1 cellular context compared by ENCODE assay signal in the genomic region with DNA sequence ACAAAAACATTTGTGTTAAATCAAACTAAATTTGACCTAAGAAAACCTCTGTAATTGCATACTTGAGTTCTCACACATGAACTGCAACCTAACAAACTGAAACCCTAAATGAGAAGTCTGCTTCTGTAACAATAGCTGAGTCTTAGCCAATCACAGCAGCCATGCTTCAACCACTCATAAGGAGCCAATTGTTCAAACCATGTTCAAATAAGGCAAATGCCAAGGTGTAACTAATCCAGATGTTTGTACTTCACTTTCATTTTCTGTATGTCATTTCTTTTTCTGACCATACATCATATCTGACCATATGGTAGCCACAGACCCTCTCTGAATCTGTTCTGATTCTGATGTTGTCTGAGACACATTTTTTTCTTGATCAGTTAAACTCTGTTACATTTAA.
TF ChIP-seq lines count a peak whose summit lies in the region.

No MANE protein-coding gene starts in this region.

TF ChIP-seq in GM23338, 12 proteins besides CTCF, POLR2A, EP300 and RAD21 (continued from another document):
- TF ChIP-seq, protein P1, sequence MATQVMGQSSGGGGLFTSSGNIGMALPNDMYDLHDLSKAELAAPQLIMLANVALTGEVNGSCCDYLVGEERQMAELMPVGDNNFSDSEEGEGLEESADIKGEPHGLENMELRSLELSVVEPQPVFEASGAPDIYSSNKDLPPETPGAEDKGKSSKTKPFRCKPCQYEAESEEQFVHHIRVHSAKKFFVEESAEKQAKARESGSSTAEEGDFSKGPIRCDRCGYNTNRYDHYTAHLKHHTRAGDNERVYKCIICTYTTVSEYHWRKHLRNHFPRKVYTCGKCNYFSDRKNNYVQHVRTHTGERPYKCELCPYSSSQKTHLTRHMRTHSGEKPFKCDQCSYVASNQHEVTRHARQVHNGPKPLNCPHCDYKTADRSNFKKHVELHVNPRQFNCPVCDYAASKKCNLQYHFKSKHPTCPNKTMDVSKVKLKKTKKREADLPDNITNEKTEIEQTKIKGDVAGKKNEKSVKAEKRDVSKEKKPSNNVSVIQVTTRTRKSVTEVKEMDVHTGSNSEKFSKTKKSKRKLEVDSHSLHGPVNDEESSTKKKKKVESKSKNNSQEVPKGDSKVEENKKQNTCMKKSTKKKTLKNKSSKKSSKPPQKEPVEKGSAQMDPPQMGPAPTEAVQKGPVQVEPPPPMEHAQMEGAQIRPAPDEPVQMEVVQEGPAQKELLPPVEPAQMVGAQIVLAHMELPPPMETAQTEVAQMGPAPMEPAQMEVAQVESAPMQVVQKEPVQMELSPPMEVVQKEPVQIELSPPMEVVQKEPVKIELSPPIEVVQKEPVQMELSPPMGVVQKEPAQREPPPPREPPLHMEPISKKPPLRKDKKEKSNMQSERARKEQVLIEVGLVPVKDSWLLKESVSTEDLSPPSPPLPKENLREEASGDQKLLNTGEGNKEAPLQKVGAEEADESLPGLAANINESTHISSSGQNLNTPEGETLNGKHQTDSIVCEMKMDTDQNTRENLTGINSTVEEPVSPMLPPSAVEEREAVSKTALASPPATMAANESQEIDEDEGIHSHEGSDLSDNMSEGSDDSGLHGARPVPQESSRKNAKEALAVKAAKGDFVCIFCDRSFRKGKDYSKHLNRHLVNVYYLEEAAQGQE (IDR thresholded peaks at IDR 0.05; ENCODE audit: unreplicated experiment) = no peak
- TF ChIP-seq ZNF331 (CRISPR knock-in tag; IDR thresholded peaks at IDR 0.05; ENCODE audit: low read depth) = no peak
- no peak for TF ChIP-seq NANOG (IDR thresholded peaks at IDR 0.05; ENCODE audit: borderline replicate concordance)
- no peak for TF ChIP-seq EZH2 (IDR thresholded peaks at IDR 0.05; ENCODE audit: low read depth, unreplicated experiment)
- no peak for TF ChIP-seq CREB1 (CRISPR knock-in tag; IDR thresholded peaks at IDR 0.05; ENCODE audit: low read depth)
- TF ChIP-seq STAT1 (IDR thresholded peaks at IDR 0.05; ENCODE audit: unreplicated experiment) = no peak
TF ChIP-seq in GM23338: peak in this region for 0.
